In the genomic region with DNA sequence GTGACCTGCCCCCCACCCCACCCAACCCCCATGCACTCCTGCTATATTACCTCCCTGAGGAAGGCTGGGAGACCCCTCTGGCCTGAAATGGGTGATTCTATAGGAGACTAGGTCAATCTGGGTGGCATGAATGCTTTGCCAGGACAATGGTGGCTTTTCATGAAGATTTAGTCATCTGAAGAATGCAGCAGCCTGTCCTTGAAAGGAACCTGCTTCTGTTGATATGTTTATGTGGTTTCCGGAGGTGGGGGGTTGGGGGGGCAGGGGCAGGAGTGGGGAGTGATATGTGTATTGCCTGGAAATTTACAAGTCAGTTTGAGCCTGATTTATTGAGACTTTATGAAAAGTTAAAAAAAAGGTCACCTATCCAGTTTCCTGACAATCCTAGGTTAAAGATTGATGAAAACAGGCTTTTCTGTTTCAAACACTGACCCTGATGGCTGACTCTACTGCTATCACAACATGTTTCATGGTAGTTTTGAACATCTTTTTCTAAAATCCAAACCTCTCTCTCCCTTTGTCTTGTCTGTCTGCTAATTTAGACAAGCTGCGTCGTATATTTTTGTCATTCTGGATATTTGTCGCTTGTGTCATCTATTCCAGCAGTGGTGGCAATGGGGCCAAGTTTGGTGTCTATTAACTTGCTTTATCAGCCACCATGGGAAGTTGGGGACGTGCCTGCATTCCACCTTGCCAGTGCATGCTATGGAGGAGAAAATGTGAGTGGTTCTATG, we compare ENCODE assay signal across 1 cellular context.
A peak's percentile ranks its signal among the peaks of the same experiment; 100 is the strongest.
TF ChIP-seq lines count a peak whose summit lies in the region.

No MANE protein-coding gene starts in this region.

TF ChIP-seq in HepG2, 621 proteins besides CTCF, POLR2A, EP300 and RAD21 (continued from another document and continues in another):
- TF ChIP-seq, protein P1, sequence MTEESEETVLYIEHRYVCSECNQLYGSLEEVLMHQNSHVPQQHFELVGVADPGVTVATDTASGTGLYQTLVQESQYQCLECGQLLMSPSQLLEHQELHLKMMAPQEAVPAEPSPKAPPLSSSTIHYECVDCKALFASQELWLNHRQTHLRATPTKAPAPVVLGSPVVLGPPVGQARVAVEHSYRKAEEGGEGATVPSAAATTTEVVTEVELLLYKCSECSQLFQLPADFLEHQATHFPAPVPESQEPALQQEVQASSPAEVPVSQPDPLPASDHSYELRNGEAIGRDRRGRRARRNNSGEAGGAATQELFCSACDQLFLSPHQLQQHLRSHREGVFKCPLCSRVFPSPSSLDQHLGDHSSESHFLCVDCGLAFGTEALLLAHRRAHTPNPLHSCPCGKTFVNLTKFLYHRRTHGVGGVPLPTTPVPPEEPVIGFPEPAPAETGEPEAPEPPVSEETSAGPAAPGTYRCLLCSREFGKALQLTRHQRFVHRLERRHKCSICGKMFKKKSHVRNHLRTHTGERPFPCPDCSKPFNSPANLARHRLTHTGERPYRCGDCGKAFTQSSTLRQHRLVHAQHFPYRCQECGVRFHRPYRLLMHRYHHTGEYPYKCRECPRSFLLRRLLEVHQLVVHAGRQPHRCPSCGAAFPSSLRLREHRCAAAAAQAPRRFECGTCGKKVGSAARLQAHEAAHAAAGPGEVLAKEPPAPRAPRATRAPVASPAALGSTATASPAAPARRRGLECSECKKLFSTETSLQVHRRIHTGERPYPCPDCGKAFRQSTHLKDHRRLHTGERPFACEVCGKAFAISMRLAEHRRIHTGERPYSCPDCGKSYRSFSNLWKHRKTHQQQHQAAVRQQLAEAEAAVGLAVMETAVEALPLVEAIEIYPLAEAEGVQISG (CRISPR knock-in tag; IDR thresholded peaks at IDR 0.05) = no peak
- TF ChIP-seq TCF7 (IDR thresholded peaks at IDR 0.05; ENCODE audit: low read depth) (peak; percentile 45), CEBPB (IDR thresholded peaks at IDR 0.05; ENCODE audit: borderline replicate concordance, low read depth, low read length) (no peak), ZBTB3 (CRISPR knock-in tag; IDR thresholded peaks at IDR 0.05; ENCODE audit: borderline replicate concordance, low read depth) (no peak; the same call in 1 of the 2 replicates), FOSL2 (CRISPR knock-in tag; IDR thresholded peaks at IDR 0.05) (0 out of 2 replicates have a peak, but pooled peaks have one; percentile 57), ZNF543 (CRISPR knock-in tag; IDR thresholded peaks at IDR 0.05) (no peak), SATB2 (CRISPR knock-in tag; IDR thresholded peaks at IDR 0.05) (no peak), KAT8 (CRISPR knock-in tag; IDR thresholded peaks at IDR 0.05) (peak; percentile 14; the same call in 1 of the 2 replicates), SETDB1 (CRISPR knock-in tag; IDR thresholded peaks at IDR 0.05; ENCODE audit: borderline replicate concordance) (no peak), PRPF4 (IDR thresholded peaks at IDR 0.05; ENCODE audit: low read depth, low read length, poor library complexity, severe bottlenecking) (peak; percentile 87), ERF (CRISPR knock-in tag; IDR thresholded peaks at IDR 0.05) (0 out of 2 replicates have a peak, but pooled peaks have one; percentile 41), CREB1 (IDR thresholded peaks at IDR 0.05) (no peak), CREB1 (CRISPR knock-in tag; IDR thresholded peaks at IDR 0.05) (peak; percentile 8; the same call in 1 of the 2 replicates), ZNF350 (CRISPR knock-in tag; IDR thresholded peaks at IDR 0.05; ENCODE audit: borderline replicate concordance, low read depth) (0 out of 2 replicates have a peak, but pooled peaks have one; percentile 32), ZNF652 (CRISPR knock-in tag; IDR thresholded peaks at IDR 0.05; ENCODE audit: borderline replicate concordance, low read depth) (no peak; the same call in 1 of the 2 replicates), DNMT1 (CRISPR knock-in tag; IDR thresholded peaks at IDR 0.05) (no peak), CHD2 (IDR thresholded peaks at IDR 0.05; ENCODE audit: low read depth, low read length) (0 out of 2 replicates have a peak, but pooled peaks have one; percentile 43)
- TF ChIP-seq, protein P2, sequence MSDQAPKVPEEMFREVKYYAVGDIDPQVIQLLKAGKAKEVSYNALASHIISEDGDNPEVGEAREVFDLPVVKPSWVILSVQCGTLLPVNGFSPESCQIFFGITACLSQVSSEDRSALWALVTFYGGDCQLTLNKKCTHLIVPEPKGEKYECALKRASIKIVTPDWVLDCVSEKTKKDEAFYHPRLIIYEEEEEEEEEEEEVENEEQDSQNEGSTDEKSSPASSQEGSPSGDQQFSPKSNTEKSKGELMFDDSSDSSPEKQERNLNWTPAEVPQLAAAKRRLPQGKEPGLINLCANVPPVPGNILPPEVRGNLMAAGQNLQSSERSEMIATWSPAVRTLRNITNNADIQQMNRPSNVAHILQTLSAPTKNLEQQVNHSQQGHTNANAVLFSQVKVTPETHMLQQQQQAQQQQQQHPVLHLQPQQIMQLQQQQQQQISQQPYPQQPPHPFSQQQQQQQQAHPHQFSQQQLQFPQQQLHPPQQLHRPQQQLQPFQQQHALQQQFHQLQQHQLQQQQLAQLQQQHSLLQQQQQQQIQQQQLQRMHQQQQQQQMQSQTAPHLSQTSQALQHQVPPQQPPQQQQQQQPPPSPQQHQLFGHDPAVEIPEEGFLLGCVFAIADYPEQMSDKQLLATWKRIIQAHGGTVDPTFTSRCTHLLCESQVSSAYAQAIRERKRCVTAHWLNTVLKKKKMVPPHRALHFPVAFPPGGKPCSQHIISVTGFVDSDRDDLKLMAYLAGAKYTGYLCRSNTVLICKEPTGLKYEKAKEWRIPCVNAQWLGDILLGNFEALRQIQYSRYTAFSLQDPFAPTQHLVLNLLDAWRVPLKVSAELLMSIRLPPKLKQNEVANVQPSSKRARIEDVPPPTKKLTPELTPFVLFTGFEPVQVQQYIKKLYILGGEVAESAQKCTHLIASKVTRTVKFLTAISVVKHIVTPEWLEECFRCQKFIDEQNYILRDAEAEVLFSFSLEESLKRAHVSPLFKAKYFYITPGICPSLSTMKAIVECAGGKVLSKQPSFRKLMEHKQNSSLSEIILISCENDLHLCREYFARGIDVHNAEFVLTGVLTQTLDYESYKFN (CRISPR knock-in tag; conservative IDR thresholded peaks at IDR 0.05) = peak; percentile 66
- TF ChIP-seq, protein P3, sequence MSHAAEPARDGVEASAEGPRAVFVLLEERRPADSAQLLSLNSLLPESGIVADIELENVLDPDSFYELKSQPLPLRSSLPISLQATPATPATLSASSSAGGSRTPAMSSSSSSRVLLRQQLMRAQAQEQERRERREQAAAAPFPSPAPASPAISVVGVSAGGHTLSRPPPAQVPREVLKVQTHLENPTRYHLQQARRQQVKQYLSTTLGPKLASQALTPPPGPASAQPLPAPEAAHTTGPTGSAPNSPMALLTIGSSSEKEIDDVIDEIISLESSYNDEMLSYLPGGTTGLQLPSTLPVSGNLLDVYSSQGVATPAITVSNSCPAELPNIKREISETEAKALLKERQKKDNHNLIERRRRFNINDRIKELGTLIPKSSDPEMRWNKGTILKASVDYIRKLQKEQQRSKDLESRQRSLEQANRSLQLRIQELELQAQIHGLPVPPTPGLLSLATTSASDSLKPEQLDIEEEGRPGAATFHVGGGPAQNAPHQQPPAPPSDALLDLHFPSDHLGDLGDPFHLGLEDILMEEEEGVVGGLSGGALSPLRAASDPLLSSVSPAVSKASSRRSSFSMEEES (CRISPR knock-in tag; IDR thresholded peaks at IDR 0.05) = peak; percentile 25; the same call in 1 of the 2 replicates
- TF ChIP-seq, protein P4, sequence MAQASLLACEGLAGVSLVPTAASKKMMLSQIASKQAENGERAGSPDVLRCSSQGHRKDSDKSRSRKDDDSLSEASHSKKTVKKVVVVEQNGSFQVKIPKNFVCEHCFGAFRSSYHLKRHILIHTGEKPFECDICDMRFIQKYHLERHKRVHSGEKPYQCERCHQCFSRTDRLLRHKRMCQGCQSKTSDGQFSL (CRISPR knock-in tag; IDR thresholded peaks at IDR 0.05) = no peak
- TF ChIP-seq, protein P5, sequence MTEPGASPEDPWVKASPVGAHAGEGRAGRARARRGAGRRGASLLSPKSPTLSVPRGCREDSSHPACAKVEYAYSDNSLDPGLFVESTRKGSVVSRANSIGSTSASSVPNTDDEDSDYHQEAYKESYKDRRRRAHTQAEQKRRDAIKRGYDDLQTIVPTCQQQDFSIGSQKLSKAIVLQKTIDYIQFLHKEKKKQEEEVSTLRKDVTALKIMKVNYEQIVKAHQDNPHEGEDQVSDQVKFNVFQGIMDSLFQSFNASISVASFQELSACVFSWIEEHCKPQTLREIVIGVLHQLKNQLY (CRISPR knock-in tag; IDR thresholded peaks at IDR 0.05) = 0 out of 2 replicates have a peak, but pooled peaks have one; percentile 8
- TF ChIP-seq, protein P6, sequence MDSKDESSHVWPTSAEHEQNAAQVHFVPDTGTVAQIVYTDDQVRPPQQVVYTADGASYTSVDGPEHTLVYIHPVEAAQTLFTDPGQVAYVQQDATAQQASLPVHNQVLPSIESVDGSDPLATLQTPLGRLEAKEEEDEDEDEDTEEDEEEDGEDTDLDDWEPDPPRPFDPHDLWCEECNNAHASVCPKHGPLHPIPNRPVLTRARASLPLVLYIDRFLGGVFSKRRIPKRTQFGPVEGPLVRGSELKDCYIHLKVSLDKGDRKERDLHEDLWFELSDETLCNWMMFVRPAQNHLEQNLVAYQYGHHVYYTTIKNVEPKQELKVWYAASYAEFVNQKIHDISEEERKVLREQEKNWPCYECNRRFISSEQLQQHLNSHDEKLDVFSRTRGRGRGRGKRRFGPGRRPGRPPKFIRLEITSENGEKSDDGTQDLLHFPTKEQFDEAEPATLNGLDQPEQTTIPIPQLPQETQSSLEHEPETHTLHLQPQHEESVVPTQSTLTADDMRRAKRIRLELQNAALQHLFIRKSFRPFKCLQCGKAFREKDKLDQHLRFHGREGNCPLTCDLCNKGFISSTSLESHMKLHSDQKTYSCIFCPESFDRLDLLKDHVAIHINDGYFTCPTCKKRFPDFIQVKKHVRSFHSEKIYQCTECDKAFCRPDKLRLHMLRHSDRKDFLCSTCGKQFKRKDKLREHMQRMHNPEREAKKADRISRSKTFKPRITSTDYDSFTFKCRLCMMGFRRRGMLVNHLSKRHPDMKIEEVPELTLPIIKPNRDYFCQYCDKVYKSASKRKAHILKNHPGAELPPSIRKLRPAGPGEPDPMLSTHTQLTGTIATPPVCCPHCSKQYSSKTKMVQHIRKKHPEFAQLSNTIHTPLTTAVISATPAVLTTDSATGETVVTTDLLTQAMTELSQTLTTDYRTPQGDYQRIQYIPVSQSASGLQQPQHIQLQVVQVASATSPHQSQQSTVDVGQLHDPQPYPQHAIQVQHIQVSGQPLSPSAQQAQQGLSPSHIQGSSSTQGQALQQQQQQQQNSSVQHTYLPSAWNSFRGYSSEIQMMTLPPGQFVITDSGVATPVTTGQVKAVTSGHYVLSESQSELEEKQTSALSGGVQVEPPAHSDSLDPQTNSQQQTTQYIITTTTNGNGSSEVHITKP (CRISPR knock-in tag; IDR thresholded peaks at IDR 0.05; ENCODE audit: low read depth) = peak; percentile 93
- TF ChIP-seq, protein P7, sequence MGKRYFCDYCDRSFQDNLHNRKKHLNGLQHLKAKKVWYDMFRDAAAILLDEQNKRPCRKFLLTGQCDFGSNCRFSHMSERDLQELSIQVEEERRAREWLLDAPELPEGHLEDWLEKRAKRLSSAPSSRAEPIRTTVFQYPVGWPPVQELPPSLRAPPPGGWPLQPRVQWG (CRISPR knock-in tag; IDR thresholded peaks at IDR 0.05; ENCODE audit: borderline replicate concordance, low read depth) = no peak
- TF ChIP-seq, protein P8, sequence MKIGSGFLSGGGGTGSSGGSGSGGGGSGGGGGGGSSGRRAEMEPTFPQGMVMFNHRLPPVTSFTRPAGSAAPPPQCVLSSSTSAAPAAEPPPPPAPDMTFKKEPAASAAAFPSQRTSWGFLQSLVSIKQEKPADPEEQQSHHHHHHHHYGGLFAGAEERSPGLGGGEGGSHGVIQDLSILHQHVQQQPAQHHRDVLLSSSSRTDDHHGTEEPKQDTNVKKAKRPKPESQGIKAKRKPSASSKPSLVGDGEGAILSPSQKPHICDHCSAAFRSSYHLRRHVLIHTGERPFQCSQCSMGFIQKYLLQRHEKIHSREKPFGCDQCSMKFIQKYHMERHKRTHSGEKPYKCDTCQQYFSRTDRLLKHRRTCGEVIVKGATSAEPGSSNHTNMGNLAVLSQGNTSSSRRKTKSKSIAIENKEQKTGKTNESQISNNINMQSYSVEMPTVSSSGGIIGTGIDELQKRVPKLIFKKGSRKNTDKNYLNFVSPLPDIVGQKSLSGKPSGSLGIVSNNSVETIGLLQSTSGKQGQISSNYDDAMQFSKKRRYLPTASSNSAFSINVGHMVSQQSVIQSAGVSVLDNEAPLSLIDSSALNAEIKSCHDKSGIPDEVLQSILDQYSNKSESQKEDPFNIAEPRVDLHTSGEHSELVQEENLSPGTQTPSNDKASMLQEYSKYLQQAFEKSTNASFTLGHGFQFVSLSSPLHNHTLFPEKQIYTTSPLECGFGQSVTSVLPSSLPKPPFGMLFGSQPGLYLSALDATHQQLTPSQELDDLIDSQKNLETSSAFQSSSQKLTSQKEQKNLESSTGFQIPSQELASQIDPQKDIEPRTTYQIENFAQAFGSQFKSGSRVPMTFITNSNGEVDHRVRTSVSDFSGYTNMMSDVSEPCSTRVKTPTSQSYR (CRISPR knock-in tag; IDR thresholded peaks at IDR 0.05; ENCODE audit: borderline replicate concordance) = peak; percentile 26; the same call in 1 of the 2 replicates
- TF ChIP-seq, protein P9, sequence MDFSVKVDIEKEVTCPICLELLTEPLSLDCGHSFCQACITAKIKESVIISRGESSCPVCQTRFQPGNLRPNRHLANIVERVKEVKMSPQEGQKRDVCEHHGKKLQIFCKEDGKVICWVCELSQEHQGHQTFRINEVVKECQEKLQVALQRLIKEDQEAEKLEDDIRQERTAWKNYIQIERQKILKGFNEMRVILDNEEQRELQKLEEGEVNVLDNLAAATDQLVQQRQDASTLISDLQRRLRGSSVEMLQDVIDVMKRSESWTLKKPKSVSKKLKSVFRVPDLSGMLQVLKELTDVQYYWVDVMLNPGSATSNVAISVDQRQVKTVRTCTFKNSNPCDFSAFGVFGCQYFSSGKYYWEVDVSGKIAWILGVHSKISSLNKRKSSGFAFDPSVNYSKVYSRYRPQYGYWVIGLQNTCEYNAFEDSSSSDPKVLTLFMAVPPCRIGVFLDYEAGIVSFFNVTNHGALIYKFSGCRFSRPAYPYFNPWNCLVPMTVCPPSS (IDR thresholded peaks at IDR 0.05) = no peak
- TF ChIP-seq, protein P10, sequence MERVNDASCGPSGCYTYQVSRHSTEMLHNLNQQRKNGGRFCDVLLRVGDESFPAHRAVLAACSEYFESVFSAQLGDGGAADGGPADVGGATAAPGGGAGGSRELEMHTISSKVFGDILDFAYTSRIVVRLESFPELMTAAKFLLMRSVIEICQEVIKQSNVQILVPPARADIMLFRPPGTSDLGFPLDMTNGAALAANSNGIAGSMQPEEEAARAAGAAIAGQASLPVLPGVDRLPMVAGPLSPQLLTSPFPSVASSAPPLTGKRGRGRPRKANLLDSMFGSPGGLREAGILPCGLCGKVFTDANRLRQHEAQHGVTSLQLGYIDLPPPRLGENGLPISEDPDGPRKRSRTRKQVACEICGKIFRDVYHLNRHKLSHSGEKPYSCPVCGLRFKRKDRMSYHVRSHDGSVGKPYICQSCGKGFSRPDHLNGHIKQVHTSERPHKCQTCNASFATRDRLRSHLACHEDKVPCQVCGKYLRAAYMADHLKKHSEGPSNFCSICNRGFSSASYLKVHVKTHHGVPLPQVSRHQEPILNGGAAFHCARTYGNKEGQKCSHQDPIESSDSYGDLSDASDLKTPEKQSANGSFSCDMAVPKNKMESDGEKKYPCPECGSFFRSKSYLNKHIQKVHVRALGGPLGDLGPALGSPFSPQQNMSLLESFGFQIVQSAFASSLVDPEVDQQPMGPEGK (CRISPR knock-in tag; IDR thresholded peaks at IDR 0.05) = peak; percentile 88
